Comparison of ENCODE assay signal across 18 cellular contexts in genomic region chr19:43606569-43607229, GRCh38. TPM values are rescaled to one million over a fixed set of nuclear protein-coding genes. Genes with fewer than 3 reads are reported as not detected.
DNase-seq lines count a peak whose midpoint lies in the region; ATAC-seq and TF ChIP-seq lines count a peak whose summit lies in the region.
"Had no signal": no experiment of that assay in that cellular context is flagged by ENCODE, and none has a peak within 500 bp of the region (broad histone marks: within the 10 kb centered on the region; RNA-seq: fewer than 3 reads in every experiment).

No MANE protein-coding gene starts in this region.

- H3K4me1 ChIP-seq in HEK293 (ENCODE audit: control insufficient read depth, insufficient read depth, low read length) (peaks cover 28% of the 10 kb centered on the region), RWPE2 (ENCODE audit: insufficient read depth, poor library complexity, severe bottlenecking) (peaks cover 9% of the 10 kb centered on the region), psoas muscle (no peaks in the 10 kb centered on the region)
- H3K4me1 ChIP-seq: gastrocnemius medialis, pancreas had no signal

- no peak overlapping the region for H3K4me3 Mint-ChIP-seq in osteocyte (ENCODE audit: unreplicated experiment)
- H3K4me3 Mint-ChIP-seq: activated CD4-positive, alpha-beta memory T cell treated with anti-CD3 and anti-CD28 coated beads, Interleukin-2, amount 10 ng/mL, durations not matched to agents 7 days and 5 days; effector memory CD8-positive, alpha-beta T cell had no signal

- WGBS in psoas muscle, 3 donors: 71 to 78% (median 77%) methylated on average over 7 of the region's 7 CpGs

- H3K27me3 Mint-ChIP-seq in osteocyte (ENCODE audit: unreplicated experiment): no peaks in the 10 kb centered on the region
- H3K27me3 Mint-ChIP-seq: activated CD4-positive, alpha-beta memory T cell treated with anti-CD3 and anti-CD28 coated beads, Interleukin-2, amount 10 ng/mL, durations not matched to agents 7 days and 5 days; effector memory CD8-positive, alpha-beta T cell had no signal

- H3K27me3 ChIP-seq in RWPE2 (ENCODE audit: insufficient read depth, poor library complexity, severe bottlenecking): no peaks in the 10 kb centered on the region
- no peaks in the 10 kb centered on the region for H3K27me3 ChIP-seq in dorsolateral prefrontal cortex
- no peaks in the 10 kb centered on the region for H3K27me3 ChIP-seq in psoas muscle (ENCODE audit: insufficient read depth in 3 of 3, low read length in 2 of 3)
- H3K27me3 ChIP-seq: gastrocnemius medialis, pancreas, tibial nerve had no signal

- TF ChIP-seq CTCF in HEK293 (tag by site-specific recombination; IDR thresholded peaks at IDR 0.05) (no peak), RWPE2 (IDR thresholded peaks at IDR 0.05; ENCODE audit: poor library complexity, severe bottlenecking) (no peak), dorsolateral prefrontal cortex (IDR thresholded peaks at IDR 0.05 in 54 of 56, conservative IDR thresholded peaks at IDR 0.05 in 2 of 56; ENCODE audit: low read depth in 1 of 56, partially characterized antibody in 56 of 56) (no peak), psoas muscle (IDR thresholded peaks at IDR 0.05) (no peak), osteocyte (IDR thresholded peaks at IDR 0.05) (no peak)

- H3K27ac Mint-ChIP-seq in osteocyte (ENCODE audit: unreplicated experiment): no peak overlapping the region
- H3K27ac Mint-ChIP-seq: activated CD4-positive, alpha-beta memory T cell treated with anti-CD3 and anti-CD28 coated beads, Interleukin-2, amount 10 ng/mL, durations not matched to agents 7 days and 5 days had no signal

- H3K27ac ChIP-seq in HEK293 (ENCODE audit: extremely low read depth, low read depth, low read length) (peak overlapping the region; percentile 58), RWPE2 (ENCODE audit: poor library complexity, severe bottlenecking) (peak overlapping the region; percentile 39), dorsolateral prefrontal cortex (peak overlapping the region in 58 of 59 donors; percentile 7 to 88 (median 74)), psoas muscle (peak overlapping the region; percentile 36)
- H3K27ac ChIP-seq: pancreas, SK-N-MC, tibial nerve had no signal

- no peaks in the 10 kb centered on the region for H3K9me3 Mint-ChIP-seq in osteocyte (ENCODE audit: unreplicated experiment)
- H3K9me3 Mint-ChIP-seq: activated CD4-positive, alpha-beta memory T cell treated with anti-CD3 and anti-CD28 coated beads, Interleukin-2, amount 10 ng/mL, durations not matched to agents 7 days and 5 days; effector memory CD8-positive, alpha-beta T cell had no signal

- H3K36me3 ChIP-seq in HEK293 (ENCODE audit: control insufficient read depth in 2 of 2, insufficient read depth in 1 of 2, low read length in 2 of 2): peaks cover 43 to 75% of the 10 kb centered on the region in 2 experiments
- no peaks in the 10 kb centered on the region; the same call in 1 of the 2 replicates for H3K36me3 ChIP-seq in RWPE2 (ENCODE audit: low read depth)
- H3K36me3 ChIP-seq in psoas muscle (ENCODE audit: insufficient read depth in 1 of 2, low read depth in 1 of 2): peaks cover 0 to 36% of the 10 kb centered on the region in 2 donors

- H3K9me3 ChIP-seq in HEK293 (ENCODE audit: control insufficient read depth, insufficient read depth, low read depth, low read length): no peaks in the 10 kb centered on the region
- H3K9me3 ChIP-seq in RWPE2 (ENCODE audit: severe bottlenecking): no peaks in the 10 kb centered on the region
- H3K9me3 ChIP-seq in psoas muscle: no peaks in the 10 kb centered on the region
- H3K9me3 ChIP-seq: gastrocnemius medialis, pancreas, tibial nerve had no signal

- no peak for DNase-seq in RWPE2 (ENCODE audit: low spot score)
- peak in 1 of 10 donors; percentile 39 for DNase-seq in dorsolateral prefrontal cortex
- DNase-seq in psoas muscle: no peak
- DNase-seq in SW 1271 (lab: John Stamatoyannopoulos, UW): no peak
- DNase-seq in osteocyte (ENCODE audit: extremely low spot score, unreplicated experiment): no peak
- DNase-seq in activated effector memory CD4-positive, alpha-beta T cell treated with Interleukin-2 at 50 U/mL for 16 hours: no peak
- DNase-seq: activated CD4-positive, alpha-beta memory T cell treated with anti-CD3 and anti-CD28 coated beads, Interleukin-2, amount 10 ng/mL, durations not matched to agents 7 days and 5 days; DND-41; effector memory CD8-positive, alpha-beta T cell; gastrocnemius medialis; HCEC 1CT; KG1; NCI-H187 had no signal

- CTCF ChIA-PET in HEK293 (lab: Yijun Ruan, JAX): interaction anchor here (1.0 to 3.1 kb wide), 5 partner anchors 45 to 139 kb away, joined by 3 to 11 read pairs (median 4); no protein-coding TSS in a partner anchor

- POLR2A ChIA-PET in HEK293 (lab: Yijun Ruan, JAX): interaction anchor here (1.1 to 3.4 kb wide), 3 partner anchors 8 to 12 kb away, joined by 4 to 19 read pairs (median 4); partner anchors contain the start of genes IRGQ and ZNF576

- H3K4me3 ChIP-seq in HEK293 (ENCODE audit: low read depth, low read length) (no peak overlapping the region), RWPE2 (ENCODE audit: severe bottlenecking) (no peak overlapping the region), dorsolateral prefrontal cortex (peak overlapping the region in 1 of 59 donors; percentile 12), psoas muscle (no peak overlapping the region)
- H3K4me3 ChIP-seq: gastrocnemius medialis, pancreas, SK-N-MC, tibial nerve had no signal

- H3K36me3 Mint-ChIP-seq in osteocyte (ENCODE audit: unreplicated experiment): peaks cover 10% of the 10 kb centered on the region

- intact Hi-C loops in dorsolateral prefrontal cortex (cut with DNase I): no loop called here
- intact Hi-C loops in psoas muscle (cut with DNase I): no loop called here

- peak; percentile 76 for ATAC-seq in RWPE2 (ENCODE audit: low read depth)
- ATAC-seq in psoas muscle: peak in 2 of 4 donors; percentile 36 to 40
- ATAC-seq in GM19463 (IDR thresholded peaks at IDR 0.05; ENCODE audit: unreplicated experiment): no peak
- ATAC-seq: effector memory CD8-positive, alpha-beta T cell; gastrocnemius medialis had no signal

- H3K4me1 Mint-ChIP-seq in osteocyte (ENCODE audit: unreplicated experiment): peaks cover 12% of the 10 kb centered on the region
- H3K4me1 Mint-ChIP-seq: activated CD4-positive, alpha-beta memory T cell treated with anti-CD3 and anti-CD28 coated beads, Interleukin-2, amount 10 ng/mL, durations not matched to agents 7 days and 5 days had no signal

TF ChIP-seq in HEK293, 187 proteins besides CTCF, POLR2A, EP300 and RAD21 (continues in another document):
- TF ChIP-seq ZNF501 (tag by site-specific recombination; IDR thresholded peaks at IDR 0.05): 0 out of 2 replicates have a peak, but pooled peaks have one; percentile 42
- peak; percentile 54 for TF ChIP-seq ZBTB44 (tag by site-specific recombination; IDR thresholded peaks at IDR 0.05)
- TF ChIP-seq AEBP2 (tag by site-specific recombination; IDR thresholded peaks at IDR 0.05; ENCODE audit: borderline replicate concordance): no peak
- TF ChIP-seq ZNF660 (tag by site-specific recombination; IDR thresholded peaks at IDR 0.05): 0 out of 2 replicates have a peak, but pooled peaks have one; percentile 14
- 0 out of 2 replicates have a peak, but pooled peaks have one; percentile 38 for TF ChIP-seq ZIC2 (tag by site-specific recombination; IDR thresholded peaks at IDR 0.05)
- 0 out of 2 replicates have a peak, but pooled peaks have one; percentile 4 for TF ChIP-seq ZNF664 (tag by site-specific recombination; IDR thresholded peaks at IDR 0.05)

RNA-seq across cellular contexts. Expression of gene SRRM5, which starts 5.2 kb away (rescaled TPM):
- total RNA-seq in dorsolateral prefrontal cortex (1 to 10 TPM in 47 of 120 experiments, under 1 TPM in 72, not detected in 1; 0.22 to 3.6 (median 0.89) TPM), psoas muscle (under 1 TPM in 3 of 4 donors, not detected in 1; 0.12 to 0.34 (median 0.19) TPM), osteocyte (0.24 and 0.35 TPM in 2 replicates)
- polyA plus RNA-seq in psoas muscle: 1 to 10 TPM in 1 of 3 donors, under 1 TPM in 2; 0.10 to 1.1 (median 0.52) TPM

RNA-seq across cellular contexts. Expression of gene ZNF576, which starts 10.3 kb away (rescaled TPM):
- 10 to 100 TPM; 12.5 to 30.4 (median 22.2) TPM for total RNA-seq in dorsolateral prefrontal cortex
- 10 to 100 TPM; 10.3 to 16.2 (median 15.9) TPM for total RNA-seq in psoas muscle
- 10 to 100 TPM; 14.6 to 22.7 (median 22.4) TPM for polyA plus RNA-seq in psoas muscle
- 13.2 and 16.2 TPM in 2 replicates for total RNA-seq in osteocyte

RNA-seq across cellular contexts. Expression of gene IRGQ, which starts 10.8 kb away (rescaled TPM):
- total RNA-seq in dorsolateral prefrontal cortex (10 to 100 TPM; 32.4 to 75.1 (median 53.9) TPM), psoas muscle (10 to 100 TPM; 16.3 to 26.9 (median 22.4) TPM), osteocyte (40.9 and 45.9 TPM in 2 replicates)
- 10 to 100 TPM in 2 of 3 donors, 1 to 10 TPM in 1; 5.5 to 23.3 (median 11.9) TPM for polyA plus RNA-seq in psoas muscle

RNA-seq across cellular contexts. Expression of gene ZNF428, which starts 12.7 kb away (rescaled TPM):
- total RNA-seq in dorsolateral prefrontal cortex (100 to 1,000 TPM in 3 of 120 experiments, 10 to 100 TPM in 117; 58.0 to 110 (median 83.3) TPM), psoas muscle (10 to 100 TPM; 17.2 to 39.0 (median 28.0) TPM), osteocyte (64.0 and 74.1 TPM in 2 replicates)
- polyA plus RNA-seq in psoas muscle: 10 to 100 TPM; 12.4 to 33.5 (median 27.5) TPM

RNA-seq across cellular contexts. Expression of gene PINLYP, which starts 31.1 kb away (rescaled TPM):
- total RNA-seq in dorsolateral prefrontal cortex (10 to 100 TPM in 8 of 120 experiments, 1 to 10 TPM in 111, under 1 TPM in 1; 0.93 to 18.3 (median 5.7) TPM), psoas muscle (1 to 10 TPM in 1 of 4 donors, under 1 TPM in 2, not detected in 1; 0.66 to 1.1 (median 0.86) TPM), osteocyte (0.91 and 1.2 TPM in 2 replicates)
- polyA plus RNA-seq in psoas muscle: 1 to 10 TPM in 1 of 3 donors, under 1 TPM in 2; 0.66 to 1.3 (median 0.90) TPM
